In the genomic region with DNA sequence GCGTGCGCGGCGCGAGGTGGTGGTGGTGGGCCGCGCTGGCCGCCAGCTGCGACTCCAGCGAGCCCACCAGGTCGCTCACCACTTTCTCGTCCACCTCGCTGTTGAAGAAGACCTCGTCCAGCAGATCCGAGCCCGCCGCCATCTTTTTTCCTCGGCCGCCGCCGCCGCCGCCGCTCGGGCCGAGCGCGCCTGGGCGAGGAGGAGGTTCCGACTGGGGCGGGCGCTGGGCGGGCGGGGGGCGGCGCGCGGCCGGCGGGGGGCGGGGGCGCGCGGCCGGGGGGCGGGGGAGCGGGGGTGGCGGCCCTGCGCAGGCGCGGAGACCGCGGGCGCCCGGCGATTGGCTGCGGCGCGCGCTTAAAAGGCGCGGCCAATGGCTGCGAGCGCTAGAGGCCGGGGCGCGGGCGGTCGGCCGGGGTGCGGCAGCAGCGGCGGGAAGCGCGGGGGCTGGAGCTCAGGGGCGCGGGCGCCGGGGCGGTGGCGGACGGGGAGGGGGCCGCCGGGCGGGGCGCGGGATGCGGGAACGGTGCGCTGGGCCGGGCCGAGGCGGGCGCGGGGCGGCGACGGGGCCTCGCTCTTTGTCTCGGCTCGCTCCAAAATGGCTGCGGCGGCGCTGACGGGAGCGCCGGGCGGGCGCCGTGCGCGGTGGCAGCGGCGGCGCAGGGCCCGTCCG, we compare ENCODE assay signal across 8 cellular contexts. TPM values are rescaled to one million over a fixed set of nuclear protein-coding genes. Genes with fewer than 3 reads are reported as not detected.
A peak's percentile ranks its signal among the peaks of the same experiment; 100 is the strongest.
DNase-seq lines count a peak whose midpoint lies in the region; TF ChIP-seq lines count a peak whose summit lies in the region.

A gene with protein sequence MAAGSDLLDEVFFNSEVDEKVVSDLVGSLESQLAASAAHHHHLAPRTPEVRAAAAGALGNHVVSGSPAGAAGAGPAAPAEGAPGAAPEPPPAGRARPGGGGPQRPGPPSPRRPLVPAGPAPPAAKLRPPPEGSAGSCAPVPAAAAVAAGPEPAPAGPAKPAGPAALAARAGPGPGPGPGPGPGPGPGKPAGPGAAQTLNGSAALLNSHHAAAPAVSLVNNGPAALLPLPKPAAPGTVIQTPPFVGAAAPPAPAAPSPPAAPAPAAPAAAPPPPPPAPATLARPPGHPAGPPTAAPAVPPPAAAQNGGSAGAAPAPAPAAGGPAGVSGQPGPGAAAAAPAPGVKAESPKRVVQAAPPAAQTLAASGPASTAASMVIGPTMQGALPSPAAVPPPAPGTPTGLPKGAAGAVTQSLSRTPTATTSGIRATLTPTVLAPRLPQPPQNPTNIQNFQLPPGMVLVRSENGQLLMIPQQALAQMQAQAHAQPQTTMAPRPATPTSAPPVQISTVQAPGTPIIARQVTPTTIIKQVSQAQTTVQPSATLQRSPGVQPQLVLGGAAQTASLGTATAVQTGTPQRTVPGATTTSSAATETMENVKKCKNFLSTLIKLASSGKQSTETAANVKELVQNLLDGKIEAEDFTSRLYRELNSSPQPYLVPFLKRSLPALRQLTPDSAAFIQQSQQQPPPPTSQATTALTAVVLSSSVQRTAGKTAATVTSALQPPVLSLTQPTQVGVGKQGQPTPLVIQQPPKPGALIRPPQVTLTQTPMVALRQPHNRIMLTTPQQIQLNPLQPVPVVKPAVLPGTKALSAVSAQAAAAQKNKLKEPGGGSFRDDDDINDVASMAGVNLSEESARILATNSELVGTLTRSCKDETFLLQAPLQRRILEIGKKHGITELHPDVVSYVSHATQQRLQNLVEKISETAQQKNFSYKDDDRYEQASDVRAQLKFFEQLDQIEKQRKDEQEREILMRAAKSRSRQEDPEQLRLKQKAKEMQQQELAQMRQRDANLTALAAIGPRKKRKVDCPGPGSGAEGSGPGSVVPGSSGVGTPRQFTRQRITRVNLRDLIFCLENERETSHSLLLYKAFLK (minus strand): TSS at position 213 of the 670 bp plus-strand sequence. CDS start 71 bp downstream, at position 142.

- peak; percentile 86 to 93 for TF ChIP-seq POLR2A in suprapubic skin (IDR thresholded peaks at IDR 0.05)

- H3K9me3 Mint-ChIP-seq in activated naive CD4-positive, alpha-beta T cell treated with anti-CD3 and anti-CD28 coated beads for 36 hours = no peaks in the 10 kb centered on the region

- no peaks in the 10 kb centered on the region for H3K9me2 ChIP-seq in GM23248 (ENCODE audit: insufficient read depth)

- peaks cover 10% of the 10 kb centered on the region; the same call in 1 of the 2 replicates for H3K4me1 ChIP-seq in GM23248 (ENCODE audit: insufficient read depth)
- H3K4me1 ChIP-seq in suprapubic skin = peaks cover 43% of the 10 kb centered on the region

- H3K4me2 ChIP-seq in GM23248 (ENCODE audit: unreplicated experiment) = peak within 1 kb of the TSS; percentile 79

- no peaks in the 10 kb centered on the region for H3K9me3 ChIP-seq in GM23248 (ENCODE audit: low read depth)
- no peaks in the 10 kb centered on the region for H3K9me3 ChIP-seq in SK-N-MC (ENCODE audit: low read depth, low read length)
- H3K9me3 ChIP-seq in suprapubic skin = no peaks in the 10 kb centered on the region

- no peak for TF ChIP-seq EP300 in suprapubic skin (IDR thresholded peaks at IDR 0.05)

- peaks cover 12% of the 10 kb centered on the region for H3F3A ChIP-seq in GM23248 (ENCODE audit: insufficient read depth)

- H3K4me3 ChIP-seq in GM23248 = peak within 1 kb of the TSS; percentile 79
- H3K4me3 ChIP-seq in SK-N-MC = peak within 1 kb of the TSS; percentile 90
- peak within 1 kb of the TSS; percentile 71 for H3K4me3 ChIP-seq in suprapubic skin

- peaks cover 36% of the 10 kb centered on the region for H3K79me2 ChIP-seq in GM23248 (ENCODE audit: insufficient read depth)

- WGBS in GM23248 (ENCODE audit: low coverage in 1 of 2, low lambda C conversion rate in 2 of 2, missing lambda C conversion rate in 2 of 2), 2 experiments = 1 to 2% methylated on average over 37 to 89 of the region's 117 CpGs
- WGBS in suprapubic skin = no CpG with 5 or more reads among the region's 117 CpGs

- CTCF ChIA-PET in activated naive CD4-positive, alpha-beta T cell treated with anti-CD3 and anti-CD28 coated beads for 36 hours (lab: Charles Lee) = interaction anchor here (1.6 kb wide), 2 partner anchors 54 to 70 kb away, joined by 3 to 6 read pairs; no protein-coding TSS in a partner anchor

- peaks cover 4% of the 10 kb centered on the region for H3K36me3 Mint-ChIP-seq in activated naive CD4-positive, alpha-beta T cell treated with anti-CD3 and anti-CD28 coated beads for 36 hours (ENCODE audit: low read depth)

- peak within 1 kb of the TSS; percentile 83 for H2AFZ ChIP-seq in GM23248

- no peaks in the 10 kb centered on the region for H3K27me3 Mint-ChIP-seq in activated naive CD4-positive, alpha-beta T cell treated with anti-CD3 and anti-CD28 coated beads for 36 hours (ENCODE audit: low read depth)

- no peaks in the 10 kb centered on the region for H4K20me1 ChIP-seq in GM23248 (ENCODE audit: insufficient read depth)

- H3K4me1 Mint-ChIP-seq in activated naive CD4-positive, alpha-beta T cell treated with anti-CD3 and anti-CD28 coated beads for 36 hours (ENCODE audit: low read depth) = peaks cover 49% of the 10 kb centered on the region

- DNase-seq in EH (ENCODE audit: low read depth) (peak; percentile 72), GM23248 (peak; percentile 89), LHCN-M2 (ENCODE audit: low read depth) (peak; percentile 63), SK-N-MC (ENCODE audit: low read depth, low spot score) (no peak), globus pallidus (ENCODE audit: low spot score) (peak; percentile 71), occipital lobe (lab: John Stamatoyannopoulos, UW) (peak; percentile 80), suprapubic skin (ENCODE audit: low spot score in 2 of 2) (peak in 1 of 2 donors; percentile 81)
- DNase-seq in activated naive CD4-positive, alpha-beta T cell treated with anti-CD3 and anti-CD28 coated beads for 36 hours = peak; percentile 69

- no peak for TF ChIP-seq CTCF in suprapubic skin (IDR thresholded peaks at IDR 0.05)

- H3K4me3 Mint-ChIP-seq in activated naive CD4-positive, alpha-beta T cell treated with anti-CD3 and anti-CD28 coated beads for 36 hours = peak within 1 kb of the TSS; percentile 84

- H3K27ac ChIP-seq in GM23248 (peak within 1 kb of the TSS; percentile 64), SK-N-MC (peak within 1 kb of the TSS; percentile 96), suprapubic skin (peak within 1 kb of the TSS; percentile 93)

- in situ Hi-C loops in GM23248 (cut with MboI) = no loop called here

- intact Hi-C loops in activated naive CD4-positive, alpha-beta T cell treated with anti-CD3 and anti-CD28 coated beads for 36 hours (cut with micrococcal nuclease) = loop anchor here (1.0 to 5.0 kb wide), 5 partner anchors 35 to 321 kb away; partner anchors contain the start of genes ADRM1, OSBPL2 and RPS21

- H3K36me3 ChIP-seq in GM23248 (ENCODE audit: low read depth) = no peaks in the 10 kb centered on the region
- no peaks in the 10 kb centered on the region for H3K36me3 ChIP-seq in SK-N-MC (ENCODE audit: insufficient read depth, low read length)
- H3K36me3 ChIP-seq in suprapubic skin = no peaks in the 10 kb centered on the region

- peak within 1 kb of the TSS; percentile 90 for H3K27ac Mint-ChIP-seq in activated naive CD4-positive, alpha-beta T cell treated with anti-CD3 and anti-CD28 coated beads for 36 hours

- H3K27me3 ChIP-seq in GM23248 (replicated peaks; ENCODE audit: insufficient read depth) (no peaks in the 10 kb centered on the region), suprapubic skin (no peaks in the 10 kb centered on the region)

- H3K9ac ChIP-seq in GM23248 = peak within 1 kb of the TSS; percentile 88
- peak within 1 kb of the TSS; percentile 86 for H3K9ac ChIP-seq in SK-N-MC (ENCODE audit: insufficient read length)

RNA-seq across cellular contexts. Expression of the gene that starts here (rescaled TPM):
- 2.9 and 4.2 TPM in 2 replicates for total RNA-seq in GM23248 (2014; rRNA removed; shearing (Covaris generic))
- 0.80 and 1.4 TPM in 2 replicates for polyA plus RNA-seq in GM23248 (2016; fragmentation: Nextera tagmentation; extraction: Ambion mirVana)
- total RNA-seq in LHCN-M2 (2014; rRNA removed) (4.4 and 16.1 TPM in 2 replicates), occipital lobe (8.6 TPM), suprapubic skin (10 to 100 TPM; 18.0 to 31.8 (median 25.8) TPM)
- 3.4 TPM for polyA plus RNA-seq in LHCN-M2 (2012)
- 10 to 100 TPM; 15.0 to 15.4 TPM for total RNA-seq in activated naive CD4-positive, alpha-beta T cell treated with anti-CD3 and anti-CD28 coated beads for 36 hours
